In genomic region chr19:45100797-45101196, GRCh38 we compare ENCODE assay signal across 9 cellular contexts. TPM values are rescaled to one million over a fixed set of nuclear protein-coding genes. Genes with fewer than 3 reads are reported as not detected.
DNase-seq lines count a peak whose midpoint lies in the region; ATAC-seq and TF ChIP-seq lines count a peak whose summit lies in the region.
"Had no signal": no experiment of that assay in that cellular context is flagged by ENCODE, and none has a peak within 500 bp of the region (broad histone marks: within the 10 kb centered on the region; RNA-seq: fewer than 3 reads in every experiment).

No MANE protein-coding gene starts in this region.

- no peaks in the 10 kb centered on the region for H3K27me3 Mint-ChIP-seq in activated T-helper 17 cell treated with anti-CD3 and anti-CD28 coated beads, Interleukin-2, amount 50 U/mL, for 72 hours

- H3K36me3 Mint-ChIP-seq in activated T-helper 17 cell treated with anti-CD3 and anti-CD28 coated beads, Interleukin-2, amount 50 U/mL, for 72 hours (ENCODE audit: low read depth) = peaks cover 7% of the 10 kb centered on the region

- no peak overlapping the region for H3K4me3 Mint-ChIP-seq in activated T-helper 17 cell treated with anti-CD3 and anti-CD28 coated beads, Interleukin-2, amount 50 U/mL, for 72 hours

- H3K27ac ChIP-seq in stomach = peak overlapping the region; percentile 82 to 94 (median 87)
- H3K27ac ChIP-seq: testis had no signal

- intact Hi-C loops in stomach (cut with DNase I; ENCODE audit: low total_unique reads) = no loop called here

- H3K4me3 ChIP-seq in stomach = peak overlapping the region in 1 of 4 donors; percentile 3
- H3K4me3 ChIP-seq: testis had no signal

- no peak for ATAC-seq in activated T-helper 17 cell treated with anti-CD3 and anti-CD28 coated beads, Interleukin-2, amount 50 U/mL, for 72 hours (replicated peaks)

- peak overlapping the region; percentile 17 for H3K27ac Mint-ChIP-seq in activated T-helper 17 cell treated with anti-CD3 and anti-CD28 coated beads, Interleukin-2, amount 50 U/mL, for 72 hours

- H3K9me3 ChIP-seq in stomach = no peaks in the 10 kb centered on the region
- H3K9me3 ChIP-seq: testis had no signal

- no peaks in the 10 kb centered on the region for H3K9me3 Mint-ChIP-seq in activated T-helper 17 cell treated with anti-CD3 and anti-CD28 coated beads, Interleukin-2, amount 50 U/mL, for 72 hours

- 30 to 58% (median 47%) methylated on average over 9 of the region's 9 CpGs for WGBS in stomach, 5 donors

- H3K4me1 Mint-ChIP-seq in activated T-helper 17 cell treated with anti-CD3 and anti-CD28 coated beads, Interleukin-2, amount 50 U/mL, for 72 hours = peaks cover 40% of the 10 kb centered on the region

- TF ChIP-seq CTCF in stomach (IDR thresholded peaks at IDR 0.05) = no peak

- no peaks in the 10 kb centered on the region for H3K36me3 ChIP-seq in stomach

- TF ChIP-seq POLR2A in stomach (IDR thresholded peaks at IDR 0.05) = no peak

- DNase-seq in glomerular visceral epithelial cell (ENCODE audit: extremely low spot score) (peak; percentile 42), stomach (no peak), H4 (ENCODE audit: low spot score) (no peak), NCI-H345 treated with DMSO at 0.1 percent for 48 hours (lab: John Stamatoyannopoulos, UW; ENCODE audit: unreplicated experiment) (no peak)
- DNase-seq: caudate nucleus, hippocampal formation, NCI-H774, testis had no signal

- peaks cover 98 to 100% (median 100%) of the 10 kb centered on the region in 4 donors for H3K4me1 ChIP-seq in stomach

- no peak for TF ChIP-seq EP300 in stomach (IDR thresholded peaks at IDR 0.05)

- H3K27me3 ChIP-seq in stomach = no peaks in the 10 kb centered on the region
- H3K27me3 ChIP-seq: testis had no signal

RNA-seq across cellular contexts. Expression of gene PPP1R37, which starts 7.8 kb away (rescaled TPM):
- 10 to 100 TPM; 19.8 to 27.7 TPM for total RNA-seq in activated T-helper 17 cell treated with anti-CD3 and anti-CD28 coated beads, Interleukin-2, amount 50 U/mL, for 72 hours
- 100 to 1,000 TPM in 1 of 5 donors, 10 to 100 TPM in 4; 25.7 to 268 (median 55.4) TPM for total RNA-seq in stomach
- 10 to 100 TPM; 32.4 to 95.8 (median 39.7) TPM for polyA plus RNA-seq in stomach
- 8.0 and 13.2 TPM in 2 replicates for total RNA-seq in H4 (2014; rRNA removed; shearing (Covaris generic))

RNA-seq across cellular contexts. Expression of gene GEMIN7, which starts 21.7 kb away (rescaled TPM):
- 10 to 100 TPM; 56.9 to 57.2 TPM for total RNA-seq in activated T-helper 17 cell treated with anti-CD3 and anti-CD28 coated beads, Interleukin-2, amount 50 U/mL, for 72 hours
- 100 to 1,000 TPM in 1 of 5 donors, 10 to 100 TPM in 2, 1 to 10 TPM in 2; 1.8 to 107 (median 11.2) TPM for total RNA-seq in stomach
- polyA plus RNA-seq in stomach = 10 to 100 TPM; 28.2 to 44.3 (median 36.0) TPM
- 23.5 and 27.5 TPM in 2 replicates for total RNA-seq in H4 (2014; rRNA removed; shearing (Covaris generic))

RNA-seq across cellular contexts. Expression of gene ZNF296, which starts 24.5 kb away (rescaled TPM):
- total RNA-seq in activated T-helper 17 cell treated with anti-CD3 and anti-CD28 coated beads, Interleukin-2, amount 50 U/mL, for 72 hours = 10 to 100 TPM in 1 of 2 donors, 1 to 10 TPM in 1; 6.7 to 11.6 TPM
- 10 to 100 TPM in 2 of 5 donors, 1 to 10 TPM in 1, under 1 TPM in 1, not detected in 1; 0.45 to 13.4 (median 7.4) TPM for total RNA-seq in stomach
- 1 to 10 TPM; 2.7 to 7.0 (median 5.0) TPM for polyA plus RNA-seq in stomach
- not detected in 2 replicates for total RNA-seq in H4 (2014; rRNA removed; shearing (Covaris generic))

RNA-seq across cellular contexts. Expression of gene NKPD1, which starts 60.0 kb away (rescaled TPM):
- total RNA-seq in activated T-helper 17 cell treated with anti-CD3 and anti-CD28 coated beads, Interleukin-2, amount 50 U/mL, for 72 hours = under 1 TPM; 0.06 to 0.40 TPM
- not detected for total RNA-seq in stomach
- polyA plus RNA-seq in stomach = under 1 TPM in 1 of 3 donors, not detected in 2; 0.20 TPM
- total RNA-seq in H4 (2014; rRNA removed; shearing (Covaris generic)) = 0.19 TPM in 1 of 2 replicates, not detected in the other
